Comparison of ENCODE assay signal across 10 cellular contexts in the genomic region with DNA sequence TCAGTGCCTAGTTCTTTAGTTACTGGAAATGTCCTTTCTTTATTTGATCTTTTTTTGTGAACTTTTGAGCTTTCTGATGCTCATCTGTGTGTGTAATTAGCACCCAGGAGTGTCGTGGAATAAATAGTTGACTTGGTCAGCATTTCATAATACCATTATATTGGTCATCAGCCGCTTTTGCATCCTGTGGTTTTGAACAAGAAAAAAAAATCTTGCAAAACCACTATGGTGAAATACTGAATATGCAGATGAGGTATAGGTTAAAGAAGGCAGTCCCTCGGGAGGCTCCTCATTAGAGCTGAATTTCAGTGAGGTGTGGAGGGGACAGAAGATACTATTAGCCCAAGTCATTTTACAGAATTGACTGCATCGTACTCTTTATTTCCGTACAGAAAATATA.
DNase-seq lines count a peak whose midpoint lies in the region; ATAC-seq, FAIRE-seq and TF ChIP-seq lines count a peak whose summit lies in the region.
"Had no signal": no experiment of that assay in that cellular context is flagged by ENCODE, and none has a peak within 500 bp of the region (broad histone marks: within the 10 kb centered on the region; RNA-seq: fewer than 3 reads in every experiment).

No MANE protein-coding gene starts in this region.

- H3K4me3 ChIP-seq in RWPE2 (ENCODE audit: severe bottlenecking) (no peak overlapping the region), fibroblast of mammary gland (ENCODE audit: control insufficient read depth, low read depth, low read length) (no peak overlapping the region), smooth muscle cell (no peak overlapping the region)

- peaks cover 12% of the 10 kb centered on the region for H3F3A ChIP-seq in smooth muscle cell (ENCODE audit: low read depth)

- no peaks in the 10 kb centered on the region for H3K27me3 ChIP-seq in RWPE2 (ENCODE audit: insufficient read depth, poor library complexity, severe bottlenecking)
- H3K27me3 ChIP-seq in smooth muscle cell (ENCODE audit: low read depth) = no peaks in the 10 kb centered on the region

- TF ChIP-seq CTCF in RWPE2 (IDR thresholded peaks at IDR 0.05; ENCODE audit: poor library complexity, severe bottlenecking) (no peak), fibroblast of mammary gland (conservative IDR thresholded peaks at IDR 0.05; ENCODE audit: control insufficient read depth, insufficient read depth, low read depth, low read length) (no peak), smooth muscle cell (IDR thresholded peaks at IDR 0.05; ENCODE audit: borderline replicate concordance, insufficient read depth, poor library complexity, severe bottlenecking) (no peak)

- WGBS in smooth muscle cell (ENCODE audit: low lambda C conversion rate) = 50% methylated on average over 5 of the region's 5 CpGs

- peaks cover 48% of the 10 kb centered on the region for H3K79me2 ChIP-seq in smooth muscle cell (ENCODE audit: low read depth)

- no peak for FAIRE-seq in frontal cortex (lab: Jason Lieb, UNC)

- H3K9me3 ChIP-seq in RWPE2 (ENCODE audit: severe bottlenecking) = no peaks in the 10 kb centered on the region
- no peaks in the 10 kb centered on the region for H3K9me3 ChIP-seq in smooth muscle cell (replicated peaks; ENCODE audit: low read depth)

- H4K20me1 ChIP-seq in smooth muscle cell (ENCODE audit: low read depth) = peaks cover 86% of the 10 kb centered on the region

- no peak overlapping the region for H2AFZ ChIP-seq in smooth muscle cell (ENCODE audit: low read depth)

- H3K9ac ChIP-seq in smooth muscle cell (ENCODE audit: low read depth) = peak overlapping the region; percentile 62

- H3K4me2 ChIP-seq in smooth muscle cell = peak overlapping the region; percentile 62

- H3K36me3 ChIP-seq in RWPE2 (ENCODE audit: low read depth) = no peaks in the 10 kb centered on the region; the same call in 1 of the 2 replicates
- H3K36me3 ChIP-seq in smooth muscle cell (ENCODE audit: low read depth) = no peaks in the 10 kb centered on the region

- peak; percentile 85 for DNase-seq in HCEC 1CT
- no peak for DNase-seq in RWPE2 (ENCODE audit: low spot score)
- peak; percentile 89 for DNase-seq in fibroblast of mammary gland (ENCODE audit: low read depth)
- no peak for DNase-seq in smooth muscle cell (lab: John Stamatoyannopoulos, UW; ENCODE audit: unreplicated experiment)
- DNase-seq in frontal cortex (ENCODE audit: low spot score in 2 of 2) = no peak
- no peak for DNase-seq in COR-L47 (lab: John Stamatoyannopoulos, UW)
- no peak for DNase-seq in RKO (ENCODE audit: low spot score)
- no peak for DNase-seq in iPS-NIHi7 (ENCODE audit: extremely low spot score)
- DNase-seq: NCI-H524 treated with DMSO at 0.1 percent for 48 hours had no signal

- H3K4me1 ChIP-seq in RWPE2 (ENCODE audit: insufficient read depth, poor library complexity, severe bottlenecking) = peaks cover 58% of the 10 kb centered on the region
- H3K4me1 ChIP-seq in smooth muscle cell (ENCODE audit: low read depth) = peaks cover 6% of the 10 kb centered on the region

- ATAC-seq in RWPE2 (ENCODE audit: low read depth) = peak; percentile 44
- ATAC-seq: left lobe of liver had no signal

- H3K27ac ChIP-seq in RWPE2 (ENCODE audit: poor library complexity, severe bottlenecking) (peak overlapping the region; percentile 94), smooth muscle cell (ENCODE audit: low read depth) (peak overlapping the region; percentile 92)

Comparison
In these comparisons a context has a peak if more than half of its experiments do, and no peak if none do; other contexts are left out.
1. DNase-seq: peak in HCEC 1CT (single experiment) and fibroblast of mammary gland (single experiment); none in RWPE2 (single experiment), smooth muscle cell (single experiment), frontal cortex (0 of 2), COR-L47 (single experiment), RKO (single experiment) and iPS-NIHi7 (single experiment).